10 cellular contexts compared by ENCODE assay signal in the genomic region with DNA sequence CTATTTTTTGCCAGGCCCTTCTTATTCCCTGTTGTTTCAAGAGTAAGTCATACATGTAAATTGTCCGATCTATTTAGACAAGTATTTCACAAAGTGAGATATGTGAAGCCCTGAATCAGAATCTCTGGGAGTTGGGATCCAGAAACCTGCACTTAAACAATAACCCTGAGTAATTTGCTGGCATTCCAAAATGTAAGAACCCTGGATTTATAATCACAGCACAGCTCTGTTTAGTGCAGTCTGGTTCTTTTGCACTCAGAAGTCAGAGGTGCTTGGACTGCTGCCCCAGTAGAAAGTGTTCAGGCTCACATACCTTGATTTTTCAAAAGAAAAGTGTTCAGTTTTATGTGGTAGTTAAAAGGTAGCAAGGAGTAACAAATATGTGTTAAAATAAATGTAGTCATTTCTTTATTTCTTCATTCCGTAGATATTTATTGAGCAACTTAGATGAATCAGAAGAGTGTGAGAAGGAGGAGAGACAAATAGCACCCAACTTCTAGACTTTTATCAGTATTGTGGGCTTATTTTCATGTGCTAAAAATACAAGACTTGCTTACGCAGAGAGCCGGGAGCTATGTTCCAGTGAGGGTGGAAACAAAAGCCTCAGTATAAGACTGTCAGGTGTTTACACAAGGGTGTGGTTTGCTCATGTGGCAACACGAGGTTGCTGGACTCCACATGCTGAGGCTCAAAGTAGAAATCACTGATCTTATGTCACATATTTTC.
DNase-seq lines count a peak whose midpoint lies in the region; ATAC-seq, FAIRE-seq and TF ChIP-seq lines count a peak whose summit lies in the region.
"Had no signal": no experiment of that assay in that cellular context is flagged by ENCODE, and none has a peak within 500 bp of the region (broad histone marks: within the 10 kb centered on the region; RNA-seq: fewer than 3 reads in every experiment).

No MANE protein-coding gene starts in this region.

- H3K36me3 ChIP-seq in right atrium auricular region (no peaks in the 10 kb centered on the region), small intestine (ENCODE audit: control insufficient read depth in 2 of 2, insufficient read depth in 2 of 2, low read length in 2 of 2) (no peaks in the 10 kb centered on the region)
- H3K36me3 ChIP-seq: neural progenitor cell had no signal

- H3K4me3 ChIP-seq in right atrium auricular region (no peak overlapping the region), small intestine (ENCODE audit: low read depth in 1 of 2, low read length in 2 of 2) (no peak overlapping the region)
- H3K4me3 ChIP-seq: neural progenitor cell had no signal

- H3K9me3 ChIP-seq in right atrium auricular region (no peaks in the 10 kb centered on the region), small intestine (ENCODE audit: control insufficient read depth, low read depth) (no peaks in the 10 kb centered on the region)

- H3K4me1 Mint-ChIP-seq in T-cell, result peaks cover 7 to 24% (median 14%) of the 10 kb centered on the region in 3 donors

- H3K4me3 Mint-ChIP-seq in T-cell, result no peak overlapping the region
- H3K4me3 Mint-ChIP-seq: neural progenitor cell had no signal

- peak in 1 of 4 experiments; percentile 26 for ATAC-seq in T-cell (replicated peaks in 1 of 4)
- ATAC-seq in HG02884 (IDR thresholded peaks at IDR 0.05; ENCODE audit: unreplicated experiment), result no peak

- peak overlapping the region; percentile 47 to 59 for H3K27ac Mint-ChIP-seq in T-cell
- H3K27ac Mint-ChIP-seq: neural progenitor cell had no signal

- peak overlapping the region; percentile 60 to 67 for H3K27ac ChIP-seq in right atrium auricular region
- H3K27ac ChIP-seq in small intestine (ENCODE audit: low read depth in 1 of 2, low read length in 1 of 2), result no peak overlapping the region
- H3K27ac ChIP-seq: neural progenitor cell had no signal

- no peaks in the 10 kb centered on the region for H3K9me3 Mint-ChIP-seq in T-cell

- no peaks in the 10 kb centered on the region for H3K27me3 Mint-ChIP-seq in T-cell

- CTCF ChIA-PET in T-cell (lab: Charles Lee), result interaction anchor here (0.7 to 0.9 kb wide), 5 partner anchors 70 to 378 kb away, joined by 3 to 4 read pairs (median 3); a partner anchor contains a TSS

- peaks cover 0 to 17% of the 10 kb centered on the region in 2 donors for H3K4me1 ChIP-seq in right atrium auricular region
- H3K4me1 ChIP-seq in small intestine (ENCODE audit: control insufficient read depth in 2 of 2, insufficient read depth in 1 of 2, low read depth in 1 of 2, low read length in 1 of 2), result no peaks in the 10 kb centered on the region
- H3K4me1 ChIP-seq: neural progenitor cell had no signal

- peaks cover 44% of the 10 kb centered on the region for H3K36me3 Mint-ChIP-seq in T-cell

- peak; percentile 84 for DNase-seq in HPDE6-E6E7 (ENCODE audit: extremely low spot score)
- DNase-seq in T-cell, result no peak
- DNase-seq in right atrium auricular region (ENCODE audit: low spot score), result no peak
- DNase-seq in small intestine, result peak; percentile 81
- DNase-seq in DMS79 (lab: John Stamatoyannopoulos, UW), result no peak
- no peak for DNase-seq in cerebellum (ENCODE audit: low spot score)
- no peak for DNase-seq in putamen (ENCODE audit: low spot score)
- DNase-seq: NCI-H1930 had no signal

- no peak for FAIRE-seq in small intestine (lab: Jason Lieb, UNC)

- H3K27me3 ChIP-seq in right atrium auricular region, result no peaks in the 10 kb centered on the region
- no peaks in the 10 kb centered on the region for H3K27me3 ChIP-seq in small intestine (ENCODE audit: control insufficient read depth in 2 of 2, insufficient read depth in 2 of 2, low read length in 2 of 2)
- H3K27me3 ChIP-seq: neural progenitor cell had no signal

- no peak for TF ChIP-seq CTCF in right atrium auricular region (IDR thresholded peaks at IDR 0.05)

- POLR2A ChIA-PET in T-cell (lab: Charles Lee), result interaction anchor here in 1 of 2 donors (0.6 kb wide), 1 partner anchor 77 kb away, joined by 4 read pairs; no protein-coding TSS in a partner anchor

- 25 to 54% (median 46%) methylated on average over 5 of the region's 5 CpGs for WGBS in small intestine, 3 donors

Comparison
In these comparisons a context has a peak if more than half of its experiments do, and no peak if none do; other contexts are left out.
1. DNase-seq: peak in HPDE6-E6E7 (single experiment) and small intestine (single experiment); none in T-cell (0 of 34), right atrium auricular region (single experiment), DMS79 (single experiment), cerebellum (single experiment) and putamen (single experiment).
2. H3K27ac ChIP-seq: peak in right atrium auricular region (2 of 2); none in small intestine (0 of 2).